8 cellular contexts compared by ENCODE assay signal in genomic region chr4:146945556-146946374, GRCh38. TPM values are rescaled to one million over a fixed set of nuclear protein-coding genes. Genes with fewer than 3 reads are reported as not detected.
DNase-seq lines count a peak whose midpoint lies in the region; ATAC-seq, FAIRE-seq and TF ChIP-seq lines count a peak whose summit lies in the region.

Gene TTC29 (minus strand): TSS chr4:146945864. CDS start chr4:146939895, 5,969 bp downstream.

- dilution Hi-C loops in keratinocyte (cut with MboI; ENCODE audit: extremely low pct_ligation_motif_present, low sequenced_read_pairs): no loop called here

- H3K9ac ChIP-seq in keratinocyte (ENCODE audit: control insufficient read depth, extremely low read depth, insufficient read depth, low read length): no peak within 1 kb of the TSS

- H3K4me1 ChIP-seq in keratinocyte (ENCODE audit: control insufficient read depth, extremely low read depth, insufficient read depth, low read length): peaks cover 5% of the 10 kb centered on the region

- no peaks in the 10 kb centered on the region for H4K20me1 ChIP-seq in keratinocyte (ENCODE audit: control insufficient read depth, extremely low read depth, insufficient read depth, low read length)

- H3K36me3 ChIP-seq in keratinocyte (ENCODE audit: control insufficient read depth in 2 of 2, extremely low read depth in 1 of 2, insufficient read depth in 2 of 2, low read length in 2 of 2): no peaks in the 10 kb centered on the region

- no peak within 1 kb of the TSS for H3K27ac ChIP-seq in keratinocyte (ENCODE audit: control insufficient read depth, insufficient read depth, low read length)

- no peaks in the 10 kb centered on the region for H3K79me2 ChIP-seq in keratinocyte (ENCODE audit: control insufficient read depth, insufficient read depth, low read length)

- no peaks in the 10 kb centered on the region for H3K9me1 ChIP-seq in keratinocyte (ENCODE audit: control insufficient read depth, extremely low read depth, insufficient read depth, low read length)

- peak; percentile 17 for FAIRE-seq in keratinocyte (lab: Jason Lieb, UNC)

- H3K9me3 ChIP-seq in keratinocyte (ENCODE audit: control insufficient read depth, low read depth, low read length): no peaks in the 10 kb centered on the region

- no peak for TF ChIP-seq CTCF in keratinocyte (optimal IDR thresholded peaks at IDR 0.05 in 1 of 3, IDR thresholded peaks at IDR 0.05 in 1 of 3, conservative IDR thresholded peaks at IDR 0.05 in 1 of 3; ENCODE audit: extremely low read depth in 1 of 3, insufficient read depth in 2 of 3, low read length in 3 of 3)

- peak; percentile 24 for DNase-seq in 8988T
- DNase-seq in NCI-H2196 (lab: John Stamatoyannopoulos, UW; ENCODE audit: unreplicated experiment): peak; percentile 75
- DNase-seq in activated CD4-positive, CD25-positive, alpha-beta regulatory T cell treated with anti-CD3 and anti-CD28 coated beads, Interleukin-2, amount 50 U/mL, for 72 hours: peak; percentile 81
- peak; percentile 94 for DNase-seq in cerebellum (ENCODE audit: low spot score)
- DNase-seq in keratinocyte (ENCODE audit: low read depth, low spot score): no peak
- DNase-seq in stimulated activated CD4-positive, alpha-beta T cell treated with anti-CD3 and anti-CD28 coated beads, Interleukin-12 subunit alpha, Interleukin-12 subunit beta, amount 100 ng/mL, for 4 hours: peak; percentile 84

- H2AFZ ChIP-seq in keratinocyte (ENCODE audit: control insufficient read depth, low read length): peak within 1 kb of the TSS; percentile 87

- peak within 1 kb of the TSS; percentile 44 to 68 (median 68) for H3K4me3 ChIP-seq in keratinocyte (ENCODE audit: control insufficient read depth in 2 of 3, extremely low read depth in 1 of 3, insufficient read depth in 2 of 3, low read depth in 1 of 3, low read length in 3 of 3)

- peaks cover 14% of the 10 kb centered on the region for H3K27me3 ChIP-seq in keratinocyte (ENCODE audit: control insufficient read depth, extremely low read depth, insufficient read depth, low read length)

- peak; percentile 100 for ATAC-seq in GM18520 (IDR thresholded peaks at IDR 0.05; ENCODE audit: unreplicated experiment)
- ATAC-seq in HG03066 (IDR thresholded peaks at IDR 0.05; ENCODE audit: low read depth, unreplicated experiment): peak; percentile 100

- peak within 1 kb of the TSS; percentile 99 for H3K4me2 ChIP-seq in keratinocyte (ENCODE audit: control insufficient read depth, extremely low read depth, insufficient read depth, low read depth, low read length)

RNA-seq across cellular contexts. Expression of gene TTC29, which starts in this region (rescaled TPM):
- 2.1 TPM for total RNA-seq in cerebellum
- polyA plus RNA-seq in keratinocyte: not detected in 3 replicates
- not detected for polyA plus RNA-seq in keratinocyte (2011; ENCODE audit: low read depth)
- not detected in 2 replicates for polyA plus RNA-seq in keratinocyte (2011; cell fraction: cytosol; rRNA removed)
- polyA plus RNA-seq in keratinocyte (2011; cell fraction: nucleus; rRNA removed): not detected in 2 replicates
- not detected in 2 replicates for polyA plus RNA-seq in keratinocyte (2012; ENCODE audit: low replicate concordance)
- polyA minus RNA-seq in keratinocyte: not detected in 3 replicates
- not detected for polyA minus RNA-seq in keratinocyte (2011; cell fraction: cytosol; rRNA and poly(A)+ RNA removed)
- polyA minus RNA-seq in keratinocyte (2011; cell fraction: nucleus; rRNA and poly(A)+ RNA removed): not detected in 2 replicates
